In the genomic region with DNA sequence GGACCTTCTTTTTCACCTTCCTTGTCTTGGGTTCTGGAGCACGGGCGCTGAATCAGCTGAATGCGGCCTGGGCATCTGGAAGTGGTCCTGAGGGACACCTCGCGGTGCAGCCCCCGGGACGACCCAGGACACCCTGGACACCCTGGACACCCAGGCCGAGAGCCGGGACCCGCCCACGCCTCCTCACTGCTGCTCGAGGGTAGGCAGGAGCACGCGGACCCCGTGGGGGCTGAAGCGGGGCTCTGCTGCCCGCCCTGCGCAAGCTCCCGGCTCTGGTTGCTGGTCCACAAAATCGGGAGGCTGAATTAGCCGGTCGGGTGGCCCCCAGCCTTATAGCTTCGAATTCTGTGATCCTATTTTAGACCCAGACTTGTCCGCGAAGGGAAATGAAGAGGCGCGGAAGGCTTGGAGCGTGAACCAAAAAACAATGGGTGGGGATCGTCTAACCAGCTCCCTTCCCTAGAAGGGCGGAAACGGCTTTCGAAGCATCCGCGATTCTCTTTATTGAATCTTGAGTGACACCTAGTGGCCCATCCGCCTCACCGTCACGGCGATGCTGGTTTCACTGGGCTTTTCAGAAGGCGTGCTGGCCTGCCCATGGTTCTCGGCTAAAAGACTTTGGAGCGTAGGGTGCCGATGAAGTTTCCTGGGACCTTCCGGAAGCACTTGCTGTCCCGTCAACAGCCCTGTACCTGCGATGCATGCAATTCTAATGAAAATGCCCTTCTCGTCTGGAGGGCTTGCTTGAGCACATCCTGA, we compare ENCODE assay signal across 8 cellular contexts. TPM values are rescaled to one million over a fixed set of nuclear protein-coding genes. Genes with fewer than 3 reads are reported as not detected.
A peak's percentile ranks its signal among the peaks of the same experiment; 100 is the strongest.
DNase-seq lines count a peak whose midpoint lies in the region; ATAC-seq and TF ChIP-seq lines count a peak whose summit lies in the region.

No MANE protein-coding gene starts in this region.

- H3K4me3 ChIP-seq in OCI-LY1 (ENCODE audit: low read depth, low read length, poor library complexity, severe bottlenecking) (no peak overlapping the region), esophagus (ENCODE audit: low read depth in 1 of 2, low read length in 2 of 2) (peak overlapping the region; percentile 51), mucosa of rectum (ENCODE audit: low read length in 2 of 2) (peak overlapping the region; percentile 66 to 79)

- no peaks in the 10 kb centered on the region for H3K9me3 ChIP-seq in OCI-LY1 (ENCODE audit: low read length)
- no peaks in the 10 kb centered on the region for H3K9me3 ChIP-seq in esophagus (ENCODE audit: control insufficient read depth in 2 of 2, insufficient read depth in 1 of 2, low read depth in 1 of 2, low read length in 1 of 2)
- H3K9me3 ChIP-seq in mucosa of rectum (ENCODE audit: control insufficient read depth in 2 of 2, low read length in 2 of 2): no peaks in the 10 kb centered on the region

- H3K9me2 ChIP-seq in OCI-LY1 (ENCODE audit: low read depth, low read length): no peaks in the 10 kb centered on the region

- H3K4me1 ChIP-seq in OCI-LY1 (ENCODE audit: insufficient read depth, low read length, severe bottlenecking): peaks cover 7% of the 10 kb centered on the region
- no peaks in the 10 kb centered on the region for H3K4me1 ChIP-seq in esophagus (ENCODE audit: control insufficient read depth in 2 of 2, insufficient read depth in 2 of 2, low read length in 1 of 2)
- H3K4me1 ChIP-seq in mucosa of rectum (ENCODE audit: control insufficient read depth in 2 of 2, insufficient read depth in 2 of 2, low read length in 2 of 2): peaks cover 6 to 10% of the 10 kb centered on the region in 2 donors

- peak overlapping the region; percentile 85 to 96 (median 92) for H3K4me3 Mint-ChIP-seq in IgD-negative memory B cell

- peaks cover 4 to 5% (median 5%) of the 10 kb centered on the region in 3 donors for H3K4me1 Mint-ChIP-seq in IgD-negative memory B cell

- no peak overlapping the region for H2AFZ ChIP-seq in OCI-LY1 (ENCODE audit: low read length)

- H3K79me2 ChIP-seq in OCI-LY1 (ENCODE audit: insufficient read depth, low read length): no peaks in the 10 kb centered on the region

- H3K36me3 Mint-ChIP-seq in IgD-negative memory B cell: peaks cover 2% of the 10 kb centered on the region

- peaks cover 0 to 1% (median 0%) of the 10 kb centered on the region in 3 donors for H3K9me3 Mint-ChIP-seq in IgD-negative memory B cell

- H3K4me2 ChIP-seq in OCI-LY1 (ENCODE audit: low read length): peak overlapping the region; percentile 30; the same call in 1 of the 2 replicates

- H3K27me3 ChIP-seq in OCI-LY1 (ENCODE audit: insufficient read depth, low read length): 0 out of 2 replicates have a peak, but pooled peaks cover 7% of the 10 kb centered on the region
- H3K27me3 ChIP-seq in esophagus (ENCODE audit: control insufficient read depth in 1 of 2, insufficient read depth in 2 of 2, low read length in 2 of 2): no peaks in the 10 kb centered on the region
- H3K27me3 ChIP-seq in mucosa of rectum (ENCODE audit: control insufficient read depth in 2 of 2, insufficient read depth in 2 of 2, low read length in 2 of 2): peaks cover 0 to 2% of the 10 kb centered on the region in 2 donors

- WGBS in esophagus, 2 donors: 1 to 2% methylated on average over 46 of the region's 46 CpGs

- H3K27ac Mint-ChIP-seq in IgD-negative memory B cell: peak overlapping the region in 2 of 3 donors; percentile 17 to 50

- peaks cover 33% of the 10 kb centered on the region for H3K27me3 Mint-ChIP-seq in IgD-negative memory B cell

- no peaks in the 10 kb centered on the region for H3F3A ChIP-seq in OCI-LY1 (ENCODE audit: insufficient read depth, low read length)

- H3K9ac ChIP-seq in OCI-LY1 (ENCODE audit: low read length): no peak overlapping the region
- H3K9ac ChIP-seq in mucosa of rectum (ENCODE audit: low read depth in 1 of 2, low read length in 2 of 2): peak overlapping the region; percentile 56 to 70

- H3K36me3 ChIP-seq in OCI-LY1 (ENCODE audit: insufficient read depth, low read length) (no peaks in the 10 kb centered on the region), esophagus (ENCODE audit: control insufficient read depth in 2 of 2, insufficient read depth in 2 of 2, low read length in 1 of 2) (no peaks in the 10 kb centered on the region), mucosa of rectum (ENCODE audit: control insufficient read depth in 2 of 2, insufficient read depth in 2 of 2, low read length in 2 of 2) (no peaks in the 10 kb centered on the region)

- ATAC-seq in GM21529 (IDR thresholded peaks at IDR 0.05; ENCODE audit: unreplicated experiment): peak; percentile 91

- TF ChIP-seq CTCF in OCI-LY1 (IDR thresholded peaks at IDR 0.05; ENCODE audit: low read length): peak; percentile 77

- H3K27ac ChIP-seq in OCI-LY1 (ENCODE audit: low read depth, low read length, poor library complexity, severe bottlenecking): no peak overlapping the region
- H3K27ac ChIP-seq in esophagus (ENCODE audit: low read depth in 2 of 2, low read length in 1 of 2): peak overlapping the region in 1 of 2 donors; percentile 36
- peak overlapping the region in 1 of 2 donors; percentile 26 for H3K27ac ChIP-seq in mucosa of rectum (ENCODE audit: low read depth in 2 of 2, low read length in 2 of 2)

- H4K20me1 ChIP-seq in OCI-LY1 (ENCODE audit: insufficient read depth, low read length): no peaks in the 10 kb centered on the region

- DNase-seq in DMS 273 (lab: John Stamatoyannopoulos, UW; ENCODE audit: unreplicated experiment) (peak; percentile 92), activated T-cell treated with anti-CD3 and anti-CD28 coated beads for 4 hours (peak; percentile 79)
- DNase-seq in stimulated activated CD8-positive, alpha-beta memory T cell treated with anti-CD3 and anti-CD28 coated beads, Interleukin-4, amount 100 ng/mL, for 24 hours (ENCODE audit: low read depth): peak; percentile 68

RNA-seq across cellular contexts. Expression of gene PLXNC1, which starts 46.3 kb away (rescaled TPM):
- polyA plus RNA-seq in IgD-negative memory B cell (6.6 TPM), esophagus (under 1 TPM; 0.24 to 0.41 TPM)
